In the genomic region with DNA sequence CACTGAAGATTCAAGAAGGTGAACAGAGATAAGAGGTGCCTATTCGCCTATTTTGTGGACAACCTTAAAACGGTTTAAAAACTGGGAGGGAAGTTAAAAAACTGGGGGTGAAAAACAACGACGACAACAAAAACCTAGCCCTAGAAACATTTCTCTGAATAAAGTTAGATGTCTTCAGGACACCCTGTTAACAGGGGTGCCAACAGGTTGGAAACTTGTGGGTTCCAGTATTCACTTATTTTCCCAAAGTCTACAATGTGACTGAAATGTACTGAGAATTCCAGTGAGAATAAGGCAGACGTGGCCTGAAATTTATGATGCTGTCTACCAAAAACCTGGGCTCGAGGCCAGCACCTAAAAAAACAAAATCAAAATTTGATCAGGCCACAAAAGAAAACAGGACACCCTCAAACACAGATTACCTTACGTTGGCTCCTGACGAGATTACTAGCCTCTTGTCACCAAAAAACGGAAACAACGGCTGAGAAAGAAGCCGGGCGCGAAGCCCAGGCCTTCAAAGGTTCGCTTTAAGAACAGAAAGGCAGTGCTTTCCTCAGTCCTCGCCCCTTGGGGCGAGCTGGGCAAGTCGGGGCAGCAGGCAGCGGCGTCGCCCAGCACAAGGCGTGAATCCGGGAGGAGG, we compare ENCODE assay signal across 8 cellular contexts. TPM values are rescaled to one million over a fixed set of nuclear protein-coding genes. Genes with fewer than 3 reads are reported as not detected.
DNase-seq lines count a peak whose midpoint lies in the region; ATAC-seq and TF ChIP-seq lines count a peak whose summit lies in the region.

No MANE protein-coding gene starts in this region.

- H3K9me3 ChIP-seq in heart left ventricle, result no peaks in the 10 kb centered on the region

- 1 to 2% (median 2%) methylated on average over 21 to 22 of the region's 22 CpGs for WGBS in heart left ventricle, 4 donors

- CTCF ChIA-PET in activated CD4-positive, alpha-beta T cell treated with anti-CD3 and anti-CD28 coated beads for 36 hours (lab: Charles Lee), result interaction anchor here (1.0 to 2.2 kb wide), 5 partner anchors 8 to 418 kb away, joined by 3 to 8 read pairs (median 6); a partner anchor contains a TSS

- DNase-seq in activated CD4-positive, alpha-beta T cell treated with anti-CD3 and anti-CD28 coated beads for 36 hours, result no peak
- no peak for DNase-seq in activated CD4-positive, alpha-beta T cell treated with anti-CD3 and anti-CD28 coated beads, Interleukin-2, amount 50 U/mL, for 1 hour
- DNase-seq in heart left ventricle (no peak), SK-N-DZ (ENCODE audit: low spot score) (no peak), NCI-H146 treated with DMSO at 0.1 percent for 48 hours (lab: John Stamatoyannopoulos, UW; ENCODE audit: unreplicated experiment) (no peak)

- ATAC-seq in activated CD4-positive, alpha-beta T cell treated with anti-CD3 and anti-CD28 coated beads for 36 hours, result peak; percentile 43
- peak; percentile 31 for ATAC-seq in HG03039 (IDR thresholded peaks at IDR 0.05; ENCODE audit: unreplicated experiment)
- ATAC-seq in heart left ventricle, result peak; percentile 30 to 73 (median 66)

- peaks cover 0 to 4% (median 0%) of the 10 kb centered on the region in 9 donors for H3K36me3 ChIP-seq in heart left ventricle

- POLR2A ChIA-PET in activated CD4-positive, alpha-beta T cell treated with anti-CD3 and anti-CD28 coated beads for 36 hours (lab: Charles Lee), result interaction anchor here (0.6 to 1.1 kb wide), 3 partner anchors 89 to 499 kb away, joined by 3 to 18 read pairs (median 4); a partner anchor contains a TSS

- H3K36me3 Mint-ChIP-seq in activated CD4-positive, alpha-beta T cell treated with anti-CD3 and anti-CD28 coated beads for 36 hours (ENCODE audit: low read depth), result peaks cover 9% of the 10 kb centered on the region

- peaks cover 39% of the 10 kb centered on the region for H3K4me1 Mint-ChIP-seq in activated CD4-positive, alpha-beta T cell treated with anti-CD3 and anti-CD28 coated beads for 36 hours

- H3K27ac Mint-ChIP-seq in activated CD4-positive, alpha-beta T cell treated with anti-CD3 and anti-CD28 coated beads for 36 hours, result peak overlapping the region; percentile 98

- TF ChIP-seq POLR2A in heart left ventricle (IDR thresholded peaks at IDR 0.05), result no peak

- intact Hi-C loops in activated CD4-positive, alpha-beta T cell treated with anti-CD3 and anti-CD28 coated beads for 36 hours (cut with DNase I, micrococcal nuclease), result loop anchor here in 1 of 2 experiments (1.0 to 5.0 kb wide), 2 partner anchors 128 to 553 kb away; a partner anchor contains a TSS
- intact Hi-C loops in heart left ventricle (cut with DNase I), result loop anchor here in 5 of 10 donors (5.0 to 10.0 kb wide), 7 partner anchors 93 to 532 kb away; a partner anchor contains a TSS

- peaks cover 0 to 45% (median 26%) of the 10 kb centered on the region in 12 donors for H3K4me1 ChIP-seq in heart left ventricle

- peak overlapping the region; percentile 90 to 99 (median 98) for H3K27ac ChIP-seq in heart left ventricle
- peak overlapping the region; percentile 78 to 99 (median 95) for H3K27ac ChIP-seq in skin epidermis

- H3K9me3 Mint-ChIP-seq in activated CD4-positive, alpha-beta T cell treated with anti-CD3 and anti-CD28 coated beads for 36 hours (ENCODE audit: low read depth), result peaks cover 3% of the 10 kb centered on the region

- TF ChIP-seq CTCF in WI38 (IDR thresholded peaks at IDR 0.05; ENCODE audit: low read depth, low read length) (no peak), heart left ventricle (IDR thresholded peaks at IDR 0.05) (no peak)

- H3K4me3 Mint-ChIP-seq in activated CD4-positive, alpha-beta T cell treated with anti-CD3 and anti-CD28 coated beads for 36 hours, result peak overlapping the region; percentile 81

- H3K27me3 Mint-ChIP-seq in activated CD4-positive, alpha-beta T cell treated with anti-CD3 and anti-CD28 coated beads for 36 hours, result no peaks in the 10 kb centered on the region

- peak overlapping the region; percentile 89 for H3K4me3 ChIP-seq in WI38 (ENCODE audit: low read depth, low read length)
- H3K4me3 ChIP-seq in heart left ventricle, result peak overlapping the region; percentile 29 to 99 (median 83)
- H3K4me3 ChIP-seq in skin epidermis, result peak overlapping the region; percentile 61 to 84 (median 71)

- H3K27me3 ChIP-seq in heart left ventricle, result no peaks in the 10 kb centered on the region

RNA-seq across cellular contexts. Expression of a gene that starts 0.9 kb away (rescaled TPM):
- total RNA-seq in activated CD4-positive, alpha-beta T cell treated with anti-CD3 and anti-CD28 coated beads for 36 hours, result 10 to 100 TPM; 30.4 to 32.8 TPM
- 10 to 100 TPM; 18.0 to 31.7 (median 26.7) TPM for total RNA-seq in heart left ventricle
- 10 to 100 TPM; 17.9 to 30.3 TPM for polyA plus RNA-seq in heart left ventricle
- polyA plus RNA-seq in SK-N-DZ (2014; cell fraction: cytosol; rRNA removed), result 65.7 and 70.4 TPM in 2 replicates
- 56.2 and 56.6 TPM in 2 replicates for polyA plus RNA-seq in SK-N-DZ (2014; cell fraction: nucleus; rRNA removed)
